In the genomic region with DNA sequence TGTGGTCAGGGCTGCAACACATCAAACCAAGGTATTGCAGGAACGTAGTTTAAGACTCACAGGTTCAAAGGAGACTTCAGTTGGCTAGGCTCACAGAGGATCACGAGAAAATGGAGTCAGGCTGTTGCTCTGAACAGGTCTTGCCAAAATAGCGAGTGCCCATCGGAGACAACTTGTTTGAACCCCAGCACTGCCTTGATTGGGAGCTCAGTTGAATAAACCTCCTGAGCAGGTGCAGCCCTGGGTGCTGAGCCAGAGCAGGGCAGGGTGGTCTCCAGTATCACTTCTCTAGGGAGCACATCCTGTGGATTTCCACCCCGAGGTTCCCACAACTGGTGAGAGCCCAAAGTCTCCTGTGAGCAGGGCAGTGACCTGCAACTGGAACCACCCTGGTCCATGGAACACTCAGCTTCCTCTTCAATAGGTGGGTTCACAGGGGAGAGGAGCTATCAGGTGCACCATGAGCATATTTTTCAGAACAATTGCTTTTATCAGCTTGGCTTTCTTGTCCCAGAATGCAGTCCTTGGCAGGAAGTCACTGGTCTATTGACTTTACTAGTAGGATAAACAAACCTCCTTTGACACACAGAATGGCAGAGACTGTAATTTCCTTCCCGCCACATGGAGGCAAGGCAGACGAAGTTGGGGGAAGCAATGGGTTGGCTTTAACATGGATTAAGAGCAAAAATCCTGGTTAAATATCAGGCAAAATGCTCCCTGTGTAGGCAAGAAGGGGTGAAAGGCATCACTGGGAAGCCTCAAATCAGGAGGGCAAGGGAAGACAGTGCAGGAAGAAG, we compare ENCODE assay signal across 1 cellular context.
A peak's percentile ranks its signal among the peaks of the same experiment; 100 is the strongest.
TF ChIP-seq lines count a peak whose summit lies in the region.

No MANE protein-coding gene starts in this region.

TF ChIP-seq in HepG2, 621 proteins besides CTCF, POLR2A, EP300 and RAD21 (continued from another document and continues in another):
- TF ChIP-seq, protein P1, sequence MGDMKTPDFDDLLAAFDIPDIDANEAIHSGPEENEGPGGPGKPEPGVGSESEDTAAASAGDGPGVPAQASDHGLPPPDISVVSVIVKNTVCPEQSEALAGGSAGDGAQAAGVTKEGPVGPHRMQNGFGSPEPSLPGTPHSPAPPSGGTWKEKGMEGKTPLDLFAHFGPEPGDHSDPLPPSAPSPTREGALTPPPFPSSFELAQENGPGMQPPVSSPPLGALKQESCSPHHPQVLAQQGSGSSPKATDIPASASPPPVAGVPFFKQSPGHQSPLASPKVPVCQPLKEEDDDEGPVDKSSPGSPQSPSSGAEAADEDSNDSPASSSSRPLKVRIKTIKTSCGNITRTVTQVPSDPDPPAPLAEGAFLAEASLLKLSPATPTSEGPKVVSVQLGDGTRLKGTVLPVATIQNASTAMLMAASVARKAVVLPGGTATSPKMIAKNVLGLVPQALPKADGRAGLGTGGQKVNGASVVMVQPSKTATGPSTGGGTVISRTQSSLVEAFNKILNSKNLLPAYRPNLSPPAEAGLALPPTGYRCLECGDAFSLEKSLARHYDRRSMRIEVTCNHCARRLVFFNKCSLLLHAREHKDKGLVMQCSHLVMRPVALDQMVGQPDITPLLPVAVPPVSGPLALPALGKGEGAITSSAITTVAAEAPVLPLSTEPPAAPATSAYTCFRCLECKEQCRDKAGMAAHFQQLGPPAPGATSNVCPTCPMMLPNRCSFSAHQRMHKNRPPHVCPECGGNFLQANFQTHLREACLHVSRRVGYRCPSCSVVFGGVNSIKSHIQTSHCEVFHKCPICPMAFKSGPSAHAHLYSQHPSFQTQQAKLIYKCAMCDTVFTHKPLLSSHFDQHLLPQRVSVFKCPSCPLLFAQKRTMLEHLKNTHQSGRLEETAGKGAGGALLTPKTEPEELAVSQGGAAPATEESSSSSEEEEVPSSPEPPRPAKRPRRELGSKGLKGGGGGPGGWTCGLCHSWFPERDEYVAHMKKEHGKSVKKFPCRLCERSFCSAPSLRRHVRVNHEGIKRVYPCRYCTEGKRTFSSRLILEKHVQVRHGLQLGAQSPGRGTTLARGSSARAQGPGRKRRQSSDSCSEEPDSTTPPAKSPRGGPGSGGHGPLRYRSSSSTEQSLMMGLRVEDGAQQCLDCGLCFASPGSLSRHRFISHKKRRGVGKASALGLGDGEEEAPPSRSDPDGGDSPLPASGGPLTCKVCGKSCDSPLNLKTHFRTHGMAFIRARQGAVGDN (CRISPR knock-in tag; IDR thresholded peaks at IDR 0.05) = peak; percentile 50
- TF ChIP-seq ZNF496 (CRISPR knock-in tag; IDR thresholded peaks at IDR 0.05; ENCODE audit: insufficient replicate concordance) (no peak), BRD4 (CRISPR knock-in tag; IDR thresholded peaks at IDR 0.05) (no peak), ZNF660 (CRISPR knock-in tag; IDR thresholded peaks at IDR 0.05; ENCODE audit: borderline replicate concordance, low read depth) (no peak), HMGA1 (CRISPR knock-in tag; conservative IDR thresholded peaks at IDR 0.05) (no peak), ZNF7 (CRISPR knock-in tag; IDR thresholded peaks at IDR 0.05) (no peak), RBFOX2 (IDR thresholded peaks at IDR 0.05; ENCODE audit: low read depth, low read length) (no peak), IRX3 (CRISPR knock-in tag; IDR thresholded peaks at IDR 0.05; ENCODE audit: borderline replicate concordance, low read depth) (no peak), ATF3 (CRISPR knock-in tag; IDR thresholded peaks at IDR 0.05) (no peak; the same call in 1 of the 2 replicates), ZFP37 (CRISPR knock-in tag; IDR thresholded peaks at IDR 0.05; ENCODE audit: borderline replicate concordance) (no peak), ZC3H4 (CRISPR knock-in tag; IDR thresholded peaks at IDR 0.05; ENCODE audit: borderline replicate concordance) (no peak), PITX1 (CRISPR knock-in tag; IDR thresholded peaks at IDR 0.05) (no peak), PRDM15 (CRISPR knock-in tag; IDR thresholded peaks at IDR 0.05) (no peak), PAX8 (CRISPR knock-in tag; IDR thresholded peaks at IDR 0.05; ENCODE audit: borderline replicate concordance) (no peak), RXRB (CRISPR knock-in tag; IDR thresholded peaks at IDR 0.05; ENCODE audit: borderline replicate concordance) (peak; percentile 78), ZNF615 (CRISPR knock-in tag; IDR thresholded peaks at IDR 0.05; ENCODE audit: borderline replicate concordance) (no peak), SETDB1 (CRISPR knock-in tag; IDR thresholded peaks at IDR 0.05; ENCODE audit: borderline replicate concordance) (no peak), POLR2AphosphoS2 (IDR thresholded peaks at IDR 0.05; ENCODE audit: low read depth, low read length) (no peak), ELF1 (CRISPR knock-in tag; IDR thresholded peaks at IDR 0.05) (peak; percentile 22; the same call in 1 of the 2 replicates), CSRNP1 (CRISPR knock-in tag; IDR thresholded peaks at IDR 0.05) (no peak), ADNP (CRISPR knock-in tag; IDR thresholded peaks at IDR 0.05) (no peak), NPAS2 (CRISPR knock-in tag; IDR thresholded peaks at IDR 0.05; ENCODE audit: borderline replicate concordance) (no peak), ZNF766 (CRISPR knock-in tag; IDR thresholded peaks at IDR 0.05; ENCODE audit: borderline replicate concordance) (no peak), ARNT (IDR thresholded peaks at IDR 0.05) (no peak), ZNF136 (CRISPR knock-in tag; IDR thresholded peaks at IDR 0.05; ENCODE audit: low read depth) (0 out of 2 replicates have a peak, but pooled peaks have one; percentile 60), ATF7-NPFF (CRISPR knock-in tag; IDR thresholded peaks at IDR 0.05; ENCODE audit: low read depth) (0 out of 2 replicates have a peak, but pooled peaks have one; percentile 49), ZNF784 (CRISPR knock-in tag; IDR thresholded peaks at IDR 0.05; ENCODE audit: borderline replicate concordance) (peak; percentile 74; the same call in 1 of the 2 replicates), ZNF263 (CRISPR knock-in tag; IDR thresholded peaks at IDR 0.05) (peak; percentile 74; the same call in 1 of the 2 replicates), PHF21A (CRISPR knock-in tag; IDR thresholded peaks at IDR 0.05) (peak; percentile 69; the same call in 1 of the 2 replicates), ZNF335 (CRISPR knock-in tag; IDR thresholded peaks at IDR 0.05) (no peak), TCF7 (IDR thresholded peaks at IDR 0.05; ENCODE audit: low read depth) (peak; percentile 69)
- TF ChIP-seq, protein P2, sequence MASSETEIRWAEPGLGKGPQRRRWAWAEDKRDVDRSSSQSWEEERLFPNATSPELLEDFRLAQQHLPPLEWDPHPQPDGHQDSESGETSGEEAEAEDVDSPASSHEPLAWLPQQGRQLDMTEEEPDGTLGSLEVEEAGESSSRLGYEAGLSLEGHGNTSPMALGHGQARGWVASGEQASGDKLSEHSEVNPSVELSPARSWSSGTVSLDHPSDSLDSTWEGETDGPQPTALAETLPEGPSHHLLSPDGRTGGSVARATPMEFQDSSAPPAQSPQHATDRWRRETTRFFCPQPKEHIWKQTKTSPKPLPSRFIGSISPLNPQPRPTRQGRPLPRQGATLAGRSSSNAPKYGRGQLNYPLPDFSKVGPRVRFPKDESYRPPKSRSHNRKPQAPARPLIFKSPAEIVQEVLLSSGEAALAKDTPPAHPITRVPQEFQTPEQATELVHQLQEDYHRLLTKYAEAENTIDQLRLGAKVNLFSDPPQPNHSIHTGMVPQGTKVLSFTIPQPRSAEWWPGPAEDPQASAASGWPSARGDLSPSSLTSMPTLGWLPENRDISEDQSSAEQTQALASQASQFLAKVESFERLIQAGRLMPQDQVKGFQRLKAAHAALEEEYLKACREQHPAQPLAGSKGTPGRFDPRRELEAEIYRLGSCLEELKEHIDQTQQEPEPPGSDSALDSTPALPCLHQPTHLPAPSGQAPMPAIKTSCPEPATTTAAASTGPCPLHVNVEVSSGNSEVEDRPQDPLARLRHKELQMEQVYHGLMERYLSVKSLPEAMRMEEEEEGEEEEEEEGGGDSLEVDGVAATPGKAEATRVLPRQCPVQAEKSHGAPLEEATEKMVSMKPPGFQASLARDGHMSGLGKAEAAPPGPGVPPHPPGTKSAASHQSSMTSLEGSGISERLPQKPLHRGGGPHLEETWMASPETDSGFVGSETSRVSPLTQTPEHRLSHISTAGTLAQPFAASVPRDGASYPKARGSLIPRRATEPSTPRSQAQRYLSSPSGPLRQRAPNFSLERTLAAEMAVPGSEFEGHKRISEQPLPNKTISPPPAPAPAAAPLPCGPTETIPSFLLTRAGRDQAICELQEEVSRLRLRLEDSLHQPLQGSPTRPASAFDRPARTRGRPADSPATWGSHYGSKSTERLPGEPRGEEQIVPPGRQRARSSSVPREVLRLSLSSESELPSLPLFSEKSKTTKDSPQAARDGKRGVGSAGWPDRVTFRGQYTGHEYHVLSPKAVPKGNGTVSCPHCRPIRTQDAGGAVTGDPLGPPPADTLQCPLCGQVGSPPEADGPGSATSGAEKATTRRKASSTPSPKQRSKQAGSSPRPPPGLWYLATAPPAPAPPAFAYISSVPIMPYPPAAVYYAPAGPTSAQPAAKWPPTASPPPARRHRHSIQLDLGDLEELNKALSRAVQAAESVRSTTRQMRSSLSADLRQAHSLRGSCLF (CRISPR knock-in tag; IDR thresholded peaks at IDR 0.05; ENCODE audit: borderline replicate concordance) = no peak
- TF ChIP-seq, protein P3, sequence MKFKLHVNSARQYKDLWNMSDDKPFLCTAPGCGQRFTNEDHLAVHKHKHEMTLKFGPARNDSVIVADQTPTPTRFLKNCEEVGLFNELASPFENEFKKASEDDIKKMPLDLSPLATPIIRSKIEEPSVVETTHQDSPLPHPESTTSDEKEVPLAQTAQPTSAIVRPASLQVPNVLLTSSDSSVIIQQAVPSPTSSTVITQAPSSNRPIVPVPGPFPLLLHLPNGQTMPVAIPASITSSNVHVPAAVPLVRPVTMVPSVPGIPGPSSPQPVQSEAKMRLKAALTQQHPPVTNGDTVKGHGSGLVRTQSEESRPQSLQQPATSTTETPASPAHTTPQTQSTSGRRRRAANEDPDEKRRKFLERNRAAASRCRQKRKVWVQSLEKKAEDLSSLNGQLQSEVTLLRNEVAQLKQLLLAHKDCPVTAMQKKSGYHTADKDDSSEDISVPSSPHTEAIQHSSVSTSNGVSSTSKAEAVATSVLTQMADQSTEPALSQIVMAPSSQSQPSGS (CRISPR knock-in tag; IDR thresholded peaks at IDR 0.05) = no peak
- TF ChIP-seq, protein P4, sequence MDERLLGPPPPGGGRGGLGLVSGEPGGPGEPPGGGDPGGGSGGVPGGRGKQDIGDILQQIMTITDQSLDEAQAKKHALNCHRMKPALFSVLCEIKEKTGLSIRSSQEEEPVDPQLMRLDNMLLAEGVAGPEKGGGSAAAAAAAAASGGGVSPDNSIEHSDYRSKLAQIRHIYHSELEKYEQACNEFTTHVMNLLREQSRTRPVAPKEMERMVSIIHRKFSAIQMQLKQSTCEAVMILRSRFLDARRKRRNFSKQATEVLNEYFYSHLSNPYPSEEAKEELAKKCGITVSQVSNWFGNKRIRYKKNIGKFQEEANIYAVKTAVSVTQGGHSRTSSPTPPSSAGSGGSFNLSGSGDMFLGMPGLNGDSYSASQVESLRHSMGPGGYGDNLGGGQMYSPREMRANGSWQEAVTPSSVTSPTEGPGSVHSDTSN (CRISPR knock-in tag; IDR thresholded peaks at IDR 0.05) = no peak
- TF ChIP-seq, protein P5, sequence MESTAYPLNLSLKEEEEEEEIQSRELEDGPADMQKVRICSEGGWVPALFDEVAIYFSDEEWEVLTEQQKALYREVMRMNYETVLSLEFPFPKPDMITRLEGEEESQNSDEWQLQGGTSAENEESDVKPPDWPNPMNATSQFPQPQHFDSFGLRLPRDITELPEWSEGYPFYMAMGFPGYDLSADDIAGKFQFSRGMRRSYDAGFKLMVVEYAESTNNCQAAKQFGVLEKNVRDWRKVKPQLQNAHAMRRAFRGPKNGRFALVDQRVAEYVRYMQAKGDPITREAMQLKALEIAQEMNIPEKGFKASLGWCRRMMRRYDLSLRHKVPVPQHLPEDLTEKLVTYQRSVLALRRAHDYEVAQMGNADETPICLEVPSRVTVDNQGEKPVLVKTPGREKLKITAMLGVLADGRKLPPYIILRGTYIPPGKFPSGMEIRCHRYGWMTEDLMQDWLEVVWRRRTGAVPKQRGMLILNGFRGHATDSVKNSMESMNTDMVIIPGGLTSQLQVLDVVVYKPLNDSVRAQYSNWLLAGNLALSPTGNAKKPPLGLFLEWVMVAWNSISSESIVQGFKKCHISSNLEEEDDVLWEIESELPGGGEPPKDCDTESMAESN (CRISPR knock-in tag; conservative IDR thresholded peaks at IDR 0.05) = no peak
